In the genomic region with DNA sequence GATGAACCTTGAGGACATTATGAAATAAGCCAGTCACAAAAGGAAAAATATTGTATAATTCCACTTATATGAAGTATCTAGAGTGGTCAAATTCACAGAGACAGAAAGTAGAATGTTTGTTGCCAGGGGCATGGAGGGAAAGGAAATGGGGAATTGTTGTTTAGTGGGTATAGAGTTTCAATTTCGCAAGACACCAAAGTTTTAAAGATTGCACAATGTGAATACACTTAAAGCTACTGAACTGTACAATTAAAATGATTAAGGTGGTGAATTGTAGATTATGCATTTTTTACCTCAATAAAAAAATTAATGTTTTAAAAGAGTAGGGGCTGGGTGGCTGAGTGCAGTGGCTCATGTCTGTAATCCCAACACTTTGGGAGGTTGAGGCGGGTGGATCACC, we compare ENCODE assay signal across 18 cellular contexts.
"Had no signal": no experiment of that assay in that cellular context is flagged by ENCODE, and none has a peak within 500 bp of the region (broad histone marks: within the 10 kb centered on the region; RNA-seq: fewer than 3 reads in every experiment).

No MANE protein-coding gene starts in this region.

- DNase-seq: activated CD4-positive, alpha-beta memory T cell treated with anti-CD3 and anti-CD28 coated beads, Interleukin-2, amount 10 ng/mL, durations not matched to agents 7 days and 5 days; activated CD4-positive, alpha-beta T cell treated with anti-CD3 and anti-CD28 coated beads for 36 hours; activated naive CD4-positive, alpha-beta T cell; activated naive CD8-positive, alpha-beta T cell treated with anti-CD3 and anti-CD28 coated beads for 36 hours; activated T-cell treated with anti-CD3 and anti-CD28 coated beads, Interleukin-2, amount 50 U/mL, for 1 hour; amygdala; caudate nucleus; effector memory CD8-positive, alpha-beta T cell; hypothalamus; nephron progenitor cell; occipital lobe; posterior cingulate gyrus; stimulated activated CD4-positive, alpha-beta T cell treated with anti-CD3 and anti-CD28 coated beads, Interleukin-2, amount 100 ng/mL, for 24 hours; stimulated activated naive CD8-positive, alpha-beta T cell treated with anti-CD3 and anti-CD28 coated beads, Interleukin-15, Interleukin-2, amounts not matched to agents 100 U/mL and 50 U/mL, for 24 hours; substantia nigra; tibial artery had no signal

- H3K4me3 ChIP-seq: tibial artery had no signal

- H3K27me3 ChIP-seq: tibial artery had no signal

- ATAC-seq: activated CD4-positive, alpha-beta T cell treated with anti-CD3 and anti-CD28 coated beads for 36 hours; activated T-helper 17 cell treated with anti-CD3 and anti-CD28 coated beads, Interleukin-2, amount 50 U/mL, for 72 hours; effector memory CD8-positive, alpha-beta T cell; left lobe of liver; stimulated activated naive CD8-positive, alpha-beta T cell treated with anti-CD3 and anti-CD28 coated beads, Interleukin-15, Interleukin-2, amounts not matched to agents 100 U/mL and 50 U/mL, for 24 hours had no signal

- H3K36me3 ChIP-seq: tibial artery had no signal

- H3K4me1 ChIP-seq: tibial artery had no signal

- H3K27ac ChIP-seq: tibial artery had no signal

- H3K9me3 ChIP-seq: tibial artery had no signal
